In genomic region chr20:33672426-33673114, GRCh38 we compare ENCODE assay signal across 2 cellular contexts.
TF ChIP-seq lines count a peak whose summit lies in the region.

No MANE protein-coding gene starts in this region.

TF ChIP-seq in A549, 52 proteins besides CTCF, POLR2A, EP300 and RAD21:
- TF ChIP-seq NPAS2 (CRISPR knock-in tag; IDR thresholded peaks at IDR 0.05; ENCODE audit: borderline replicate concordance) (no peak), USF2 (IDR thresholded peaks at IDR 0.05) (no peak), MAFK (IDR thresholded peaks at IDR 0.05; ENCODE audit: partially characterized antibody) (no peak), RNF2 (IDR thresholded peaks at IDR 0.05; ENCODE audit: borderline replicate concordance, low read depth) (no peak), FOSL2 (IDR thresholded peaks at IDR 0.05) (no peak), FOSL2 (CRISPR knock-in tag; IDR thresholded peaks at IDR 0.05) (no peak), HMGXB4 (CRISPR knock-in tag; IDR thresholded peaks at IDR 0.05; ENCODE audit: borderline replicate concordance) (no peak), KDM5A (IDR thresholded peaks at IDR 0.05) (no peak), ATOH8 (CRISPR knock-in tag; IDR thresholded peaks at IDR 0.05; ENCODE audit: low read depth) (no peak), HOXB13 (CRISPR knock-in tag; IDR thresholded peaks at IDR 0.05; ENCODE audit: low read depth) (no peak), FOSB (CRISPR knock-in tag; IDR thresholded peaks at IDR 0.05) (no peak), RFX5 (IDR thresholded peaks at IDR 0.05) (no peak), MYC (IDR thresholded peaks at IDR 0.05; ENCODE audit: borderline replicate concordance, low read length) (no peak), SREBF2 (IDR thresholded peaks at IDR 0.05) (no peak), BCL3 (IDR thresholded peaks at IDR 0.05) (no peak)
TF ChIP-seq in A549: peak in this region for 0.

TF ChIP-seq in HCT116, 20 proteins besides CTCF, POLR2A, EP300 and RAD21:
- no peak for TF ChIP-seq CEBPB (IDR thresholded peaks at IDR 0.05; ENCODE audit: low read depth)
- TF ChIP-seq EGR1 (IDR thresholded peaks at IDR 0.05; ENCODE audit: low read depth), result no peak
- no peak for TF ChIP-seq ATF3 (IDR thresholded peaks at IDR 0.05)
- no peak for TF ChIP-seq ZFX (IDR thresholded peaks at IDR 0.05)
- no peak for TF ChIP-seq REST (IDR thresholded peaks at IDR 0.05; ENCODE audit: low read depth)
- TF ChIP-seq SP1 (IDR thresholded peaks at IDR 0.05; ENCODE audit: low read depth), result no peak
- no peak for TF ChIP-seq SRF (IDR thresholded peaks at IDR 0.05; ENCODE audit: low read depth)
- TF ChIP-seq MAX (IDR thresholded peaks at IDR 0.05), result no peak
- no peak for TF ChIP-seq SIN3A (IDR thresholded peaks at IDR 0.05; ENCODE audit: low read depth)
- no peak for TF ChIP-seq POLR2AphosphoS5 (IDR thresholded peaks at IDR 0.05; ENCODE audit: low read depth, low read length)
- TF ChIP-seq TCF7L2 (IDR thresholded peaks at IDR 0.05; ENCODE audit: borderline replicate concordance, extremely low read depth, insufficient read depth, insufficient read length), result no peak
- no peak for TF ChIP-seq CBX3 (IDR thresholded peaks at IDR 0.05; ENCODE audit: low read depth)
- no peak for TF ChIP-seq EZH2phosphoT487 (IDR thresholded peaks at IDR 0.05; ENCODE audit: borderline replicate concordance)
- no peak for TF ChIP-seq FOSL1 (IDR thresholded peaks at IDR 0.05; ENCODE audit: low read depth)
- TF ChIP-seq EZH2 (IDR thresholded peaks at IDR 0.05), result no peak
- TF ChIP-seq ZBTB33 (IDR thresholded peaks at IDR 0.05; ENCODE audit: extremely low read depth, insufficient replicate concordance, low read length), result no peak
- TF ChIP-seq JUND (IDR thresholded peaks at IDR 0.05), result no peak
- no peak for TF ChIP-seq YY1 (IDR thresholded peaks at IDR 0.05; ENCODE audit: extremely low read depth, insufficient replicate concordance, low read depth, low read length)
- no peak for TF ChIP-seq ZNF274 (IDR thresholded peaks at IDR 0.05; ENCODE audit: low read depth, low read length)
- no peak for TF ChIP-seq ELF1 (IDR thresholded peaks at IDR 0.05; ENCODE audit: borderline replicate concordance, low read depth)
